8 cellular contexts compared by ENCODE assay signal in the genomic region with DNA sequence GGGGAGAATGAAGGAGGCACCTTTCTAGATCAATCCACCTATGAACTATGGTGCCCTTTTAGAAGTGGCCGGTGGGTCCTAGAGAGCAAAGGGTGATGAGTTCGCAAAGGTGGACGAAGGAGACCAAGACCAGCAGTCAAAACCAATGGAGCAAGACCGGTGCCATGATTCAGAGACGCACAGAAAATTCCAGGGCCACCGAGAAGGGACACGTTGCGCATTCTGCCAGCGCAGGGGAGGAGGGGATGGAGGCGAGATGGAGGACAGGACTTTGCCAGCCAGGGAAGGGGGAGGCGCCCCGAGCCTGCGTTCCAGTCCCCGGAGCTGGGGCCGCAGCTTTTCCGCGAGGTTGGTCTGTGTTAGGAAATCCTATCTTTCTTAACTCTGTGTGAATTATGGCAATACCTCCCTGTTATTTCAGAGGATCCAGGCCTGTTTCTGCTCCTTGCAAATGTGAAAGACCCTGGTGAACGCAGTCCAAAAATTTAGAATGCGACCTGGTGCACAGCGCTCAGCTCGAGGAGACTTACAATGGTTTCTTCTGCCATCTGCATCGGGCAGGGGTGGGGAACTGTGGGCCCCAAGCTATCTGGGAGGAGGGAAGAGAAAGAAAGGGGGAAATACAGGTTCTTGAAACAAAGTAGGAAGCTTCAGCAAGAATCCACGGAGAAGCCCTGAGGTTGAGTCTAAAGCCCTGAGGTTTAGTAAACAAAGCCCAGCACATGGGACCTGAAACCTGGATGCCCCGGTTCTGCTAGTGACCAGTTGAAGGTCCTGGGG.
DNase-seq lines count a peak whose midpoint lies in the region; ATAC-seq and TF ChIP-seq lines count a peak whose summit lies in the region.

No MANE protein-coding gene starts in this region.

- TF ChIP-seq CTCF in glutamatergic neuron (IDR thresholded peaks at IDR 0.05; ENCODE audit: partially characterized antibody, unreplicated experiment): no peak

- peaks cover 25% of the 10 kb centered on the region for H3K9me3 Mint-ChIP-seq in glutamatergic neuron (ENCODE audit: unreplicated experiment)

- H3K27ac Mint-ChIP-seq in glutamatergic neuron (ENCODE audit: unreplicated experiment): peak overlapping the region; percentile 89

- H3K36me3 Mint-ChIP-seq in glutamatergic neuron (ENCODE audit: unreplicated experiment): peaks cover 4% of the 10 kb centered on the region

- H3K4me1 Mint-ChIP-seq in glutamatergic neuron (ENCODE audit: low read depth, unreplicated experiment): peaks cover 54% of the 10 kb centered on the region

- DNase-seq in GM03348 (ENCODE audit: low spot score) (peak; percentile 19), glutamatergic neuron (peak; percentile 46), posterior vena cava (ENCODE audit: low spot score) (peak; percentile 84), NCI-H2029 treated with DMSO at 0.1 percent for 48 hours (lab: John Stamatoyannopoulos, UW) (no peak)

- H3K27me3 Mint-ChIP-seq in glutamatergic neuron (ENCODE audit: unreplicated experiment): peaks cover 26% of the 10 kb centered on the region

- ATAC-seq in SK-N-SH treated with all-trans-retinoic acid at 6 μM for 48 hours: peak; percentile 5; the same call in 2 of the 3 replicates
- no peak for ATAC-seq in HG02759 (IDR thresholded peaks at IDR 0.05; ENCODE audit: unreplicated experiment)
- ATAC-seq in HG02840 (IDR thresholded peaks at IDR 0.05; ENCODE audit: low FRiP score, unreplicated experiment): no peak
- ATAC-seq in HG02885 (IDR thresholded peaks at IDR 0.05; ENCODE audit: poor library complexity, unreplicated experiment): no peak

- intact Hi-C loops in posterior vena cava (cut with DNase I): loop anchor here in 1 of 2 donors (2.0 to 10.0 kb wide), 3 partner anchors 70 to 268 kb away; no protein-coding TSS in a partner anchor

- H3K4me3 Mint-ChIP-seq in glutamatergic neuron (ENCODE audit: unreplicated experiment): peak overlapping the region; percentile 87

TF ChIP-seq in SK-N-SH treated with all-trans-retinoic acid at 6 μM for 48 hours, 23 proteins besides CTCF, POLR2A, EP300 and RAD21:
- TF ChIP-seq, protein P1, sequence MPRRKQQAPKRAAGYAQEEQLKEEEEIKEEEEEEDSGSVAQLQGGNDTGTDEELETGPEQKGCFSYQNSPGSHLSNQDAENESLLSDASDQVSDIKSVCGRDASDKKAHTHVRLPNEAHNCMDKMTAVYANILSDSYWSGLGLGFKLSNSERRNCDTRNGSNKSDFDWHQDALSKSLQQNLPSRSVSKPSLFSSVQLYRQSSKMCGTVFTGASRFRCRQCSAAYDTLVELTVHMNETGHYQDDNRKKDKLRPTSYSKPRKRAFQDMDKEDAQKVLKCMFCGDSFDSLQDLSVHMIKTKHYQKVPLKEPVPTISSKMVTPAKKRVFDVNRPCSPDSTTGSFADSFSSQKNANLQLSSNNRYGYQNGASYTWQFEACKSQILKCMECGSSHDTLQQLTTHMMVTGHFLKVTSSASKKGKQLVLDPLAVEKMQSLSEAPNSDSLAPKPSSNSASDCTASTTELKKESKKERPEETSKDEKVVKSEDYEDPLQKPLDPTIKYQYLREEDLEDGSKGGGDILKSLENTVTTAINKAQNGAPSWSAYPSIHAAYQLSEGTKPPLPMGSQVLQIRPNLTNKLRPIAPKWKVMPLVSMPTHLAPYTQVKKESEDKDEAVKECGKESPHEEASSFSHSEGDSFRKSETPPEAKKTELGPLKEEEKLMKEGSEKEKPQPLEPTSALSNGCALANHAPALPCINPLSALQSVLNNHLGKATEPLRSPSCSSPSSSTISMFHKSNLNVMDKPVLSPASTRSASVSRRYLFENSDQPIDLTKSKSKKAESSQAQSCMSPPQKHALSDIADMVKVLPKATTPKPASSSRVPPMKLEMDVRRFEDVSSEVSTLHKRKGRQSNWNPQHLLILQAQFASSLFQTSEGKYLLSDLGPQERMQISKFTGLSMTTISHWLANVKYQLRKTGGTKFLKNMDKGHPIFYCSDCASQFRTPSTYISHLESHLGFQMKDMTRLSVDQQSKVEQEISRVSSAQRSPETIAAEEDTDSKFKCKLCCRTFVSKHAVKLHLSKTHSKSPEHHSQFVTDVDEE (CRISPR knock-in tag; IDR thresholded peaks at IDR 0.05): no peak
- TF ChIP-seq ZNF8 (CRISPR knock-in tag; IDR thresholded peaks at IDR 0.05) (no peak), GLIS3 (CRISPR knock-in tag; IDR thresholded peaks at IDR 0.05) (no peak), PPARA (CRISPR knock-in tag; IDR thresholded peaks at IDR 0.05; ENCODE audit: borderline replicate concordance) (no peak), ARNTL (CRISPR knock-in tag; IDR thresholded peaks at IDR 0.05; ENCODE audit: borderline replicate concordance, low read depth) (no peak), CSDC2 (CRISPR knock-in tag; IDR thresholded peaks at IDR 0.05) (no peak), ZNF70 (CRISPR knock-in tag; IDR thresholded peaks at IDR 0.05) (no peak), BACH2 (CRISPR knock-in tag; IDR thresholded peaks at IDR 0.05; ENCODE audit: borderline replicate concordance) (no peak), CREB5 (CRISPR knock-in tag; IDR thresholded peaks at IDR 0.05; ENCODE audit: low read depth) (no peak), ESRRG (CRISPR knock-in tag; IDR thresholded peaks at IDR 0.05) (no peak), ZNF565 (CRISPR knock-in tag; conservative IDR thresholded peaks at IDR 0.05; ENCODE audit: low read depth) (no peak), ZC3H10 (CRISPR knock-in tag; IDR thresholded peaks at IDR 0.05) (no peak), SNAI2 (CRISPR knock-in tag; IDR thresholded peaks at IDR 0.05) (no peak), TCF4 (CRISPR knock-in tag; IDR thresholded peaks at IDR 0.05; ENCODE audit: borderline replicate concordance) (no peak)
- TF ChIP-seq, protein P2, sequence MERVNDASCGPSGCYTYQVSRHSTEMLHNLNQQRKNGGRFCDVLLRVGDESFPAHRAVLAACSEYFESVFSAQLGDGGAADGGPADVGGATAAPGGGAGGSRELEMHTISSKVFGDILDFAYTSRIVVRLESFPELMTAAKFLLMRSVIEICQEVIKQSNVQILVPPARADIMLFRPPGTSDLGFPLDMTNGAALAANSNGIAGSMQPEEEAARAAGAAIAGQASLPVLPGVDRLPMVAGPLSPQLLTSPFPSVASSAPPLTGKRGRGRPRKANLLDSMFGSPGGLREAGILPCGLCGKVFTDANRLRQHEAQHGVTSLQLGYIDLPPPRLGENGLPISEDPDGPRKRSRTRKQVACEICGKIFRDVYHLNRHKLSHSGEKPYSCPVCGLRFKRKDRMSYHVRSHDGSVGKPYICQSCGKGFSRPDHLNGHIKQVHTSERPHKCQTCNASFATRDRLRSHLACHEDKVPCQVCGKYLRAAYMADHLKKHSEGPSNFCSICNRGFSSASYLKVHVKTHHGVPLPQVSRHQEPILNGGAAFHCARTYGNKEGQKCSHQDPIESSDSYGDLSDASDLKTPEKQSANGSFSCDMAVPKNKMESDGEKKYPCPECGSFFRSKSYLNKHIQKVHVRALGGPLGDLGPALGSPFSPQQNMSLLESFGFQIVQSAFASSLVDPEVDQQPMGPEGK (CRISPR knock-in tag; IDR thresholded peaks at IDR 0.05; ENCODE audit: borderline replicate concordance): no peak
- TF ChIP-seq, protein P3, sequence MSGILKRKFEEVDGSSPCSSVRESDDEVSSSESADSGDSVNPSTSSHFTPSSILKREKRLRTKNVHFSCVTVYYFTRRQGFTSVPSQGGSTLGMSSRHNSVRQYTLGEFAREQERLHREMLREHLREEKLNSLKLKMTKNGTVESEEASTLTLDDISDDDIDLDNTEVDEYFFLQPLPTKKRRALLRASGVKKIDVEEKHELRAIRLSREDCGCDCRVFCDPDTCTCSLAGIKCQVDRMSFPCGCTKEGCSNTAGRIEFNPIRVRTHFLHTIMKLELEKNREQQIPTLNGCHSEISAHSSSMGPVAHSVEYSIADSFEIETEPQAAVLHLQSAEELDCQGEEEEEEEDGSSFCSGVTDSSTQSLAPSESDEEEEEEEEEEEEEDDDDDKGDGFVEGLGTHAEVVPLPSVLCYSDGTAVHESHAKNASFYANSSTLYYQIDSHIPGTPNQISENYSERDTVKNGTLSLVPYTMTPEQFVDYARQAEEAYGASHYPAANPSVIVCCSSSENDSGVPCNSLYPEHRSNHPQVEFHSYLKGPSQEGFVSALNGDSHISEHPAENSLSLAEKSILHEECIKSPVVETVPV (CRISPR knock-in tag; IDR thresholded peaks at IDR 0.05): no peak
TF ChIP-seq in SK-N-SH treated with all-trans-retinoic acid at 6 μM for 48 hours: peak in this region for 0.
